In the genomic region with DNA sequence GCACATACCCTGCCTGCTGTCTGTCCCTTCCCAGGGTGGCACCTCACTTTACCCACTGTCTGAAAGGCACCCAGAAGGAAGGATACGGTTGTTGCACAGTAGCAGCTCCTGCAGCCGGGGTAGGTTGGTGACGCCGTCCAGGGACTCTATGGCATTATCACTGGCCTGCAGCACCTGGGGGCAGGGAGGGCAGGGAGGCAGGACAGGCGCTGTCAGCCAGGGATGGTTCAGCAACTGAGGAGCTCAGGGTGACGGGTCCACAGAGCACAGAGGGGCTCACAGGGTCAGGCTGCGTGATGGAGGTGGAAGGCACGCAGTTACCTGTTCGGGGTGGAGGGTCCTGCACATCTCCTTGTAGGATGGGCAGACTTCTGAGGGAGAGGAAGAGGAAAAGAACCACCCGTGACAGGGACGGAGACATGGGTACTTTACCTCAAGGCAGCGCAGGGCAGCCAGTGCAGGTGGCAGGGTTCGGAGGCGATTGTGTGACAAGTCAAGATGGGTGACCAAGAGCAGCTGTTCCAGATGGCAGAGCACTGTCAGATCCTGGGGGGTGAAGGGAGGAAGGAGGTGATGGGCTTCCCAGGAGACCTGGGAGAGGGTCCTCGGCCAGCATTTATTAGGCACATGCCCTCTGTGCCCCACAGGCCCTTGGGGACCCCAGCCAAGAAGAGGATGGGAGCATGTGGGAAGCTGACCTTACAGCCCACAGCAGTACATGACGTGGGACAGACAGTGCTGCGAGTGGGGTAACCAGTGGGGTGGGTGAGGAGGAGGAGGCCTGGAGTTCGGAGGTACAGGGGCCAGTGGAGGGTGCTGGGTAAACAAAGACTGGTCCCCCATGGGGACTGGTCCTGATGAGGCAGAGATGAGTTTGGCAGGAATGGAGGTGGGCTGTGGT, we compare ENCODE assay signal across 19 cellular contexts. TPM values are rescaled to one million over a fixed set of nuclear protein-coding genes. Genes with fewer than 3 reads are reported as not detected.
DNase-seq lines count a peak whose midpoint lies in the region; ATAC-seq and TF ChIP-seq lines count a peak whose summit lies in the region.
"Had no signal": no experiment of that assay in that cellular context is flagged by ENCODE, and none has a peak within 500 bp of the region (broad histone marks: within the 10 kb centered on the region; RNA-seq: fewer than 3 reads in every experiment).

No MANE protein-coding gene starts in this region.

- no peak for TF ChIP-seq POLR2A in IMR-90 (IDR thresholded peaks at IDR 0.05; ENCODE audit: low read depth, low read length)

- BruUV-seq in IMR-90 (replicated peaks; lab: Mats Ljungman, UMichigan): no TSS peak

- H3K27ac Mint-ChIP-seq in activated naive CD4-positive, alpha-beta T cell treated with anti-CD3 and anti-CD28 coated beads, Interleukin-2, amount 10 ng/mL, durations not matched to agents 7 days and 5 days: peak overlapping the region; percentile 46
- H3K27ac Mint-ChIP-seq in activated naive CD8-positive, alpha-beta T cell treated with anti-CD3 and anti-CD28 coated beads for 36 hours: no peak overlapping the region
- H3K27ac Mint-ChIP-seq: HFFc6 had no signal

- H3K4me1 ChIP-seq in IMR-90 (ENCODE audit: control insufficient read depth, insufficient read depth, low read length) (0 out of 2 replicates have a peak, but pooled peaks cover 3% of the 10 kb centered on the region), neuronal stem cell (ENCODE audit: control insufficient read depth in 2 of 2, insufficient read depth in 1 of 2, low read depth in 1 of 2, low read length in 2 of 2) (peaks cover 0 to 3% of the 10 kb centered on the region in 2 donors)

- no peaks in the 10 kb centered on the region for H3K9me3 ChIP-seq in IMR-90 (ENCODE audit: control insufficient read depth, insufficient read depth, low read length)
- peaks cover 0 to under 1% of the 10 kb centered on the region in 2 donors for H3K9me3 ChIP-seq in neuronal stem cell (replicated peaks in 1 of 2; ENCODE audit: control insufficient read depth in 2 of 2, insufficient read depth in 1 of 2, low read depth in 1 of 2, low read length in 2 of 2)

- H3K56ac ChIP-seq in IMR-90 (ENCODE audit: extremely low read depth, insufficient read depth, low read length): no peak overlapping the region

- H3K4me3 ChIP-seq in IMR-90 (ENCODE audit: insufficient read depth, low read depth, low read length) (no peak overlapping the region), neuronal stem cell (ENCODE audit: low read length in 2 of 2) (no peak overlapping the region)

- H3K27ac ChIP-seq in IMR-90 (ENCODE audit: insufficient read depth, low read length): no peak overlapping the region
- H3K27ac ChIP-seq in epithelial cell of prostate: peak overlapping the region; percentile 92
- no peak overlapping the region for H3K27ac ChIP-seq in neuronal stem cell (replicated peaks; ENCODE audit: low read length)
- H3K27ac ChIP-seq: C4-2B had no signal

- H3K9me1 ChIP-seq in IMR-90 (ENCODE audit: insufficient read depth, low read length): 0 out of 2 replicates have a peak, but pooled peaks cover 1% of the 10 kb centered on the region

- H4K91ac ChIP-seq in IMR-90 (ENCODE audit: insufficient read depth, low read depth, low read length): no peak overlapping the region
- no peak overlapping the region for H4K91ac ChIP-seq in neuronal stem cell (ENCODE audit: low read depth, low read length, poor library complexity)

- in situ Hi-C loops in IMR-90 (cut with MboI; ENCODE audit: low sequenced_read_pairs): no loop called here

- no peak overlapping the region for H3K9ac ChIP-seq in IMR-90 (ENCODE audit: low read depth, low read length)
- peak overlapping the region; percentile 67 for H3K9ac ChIP-seq in neuronal stem cell (ENCODE audit: low read depth, low read length, poor library complexity)

- no peak for TF ChIP-seq RAD21 in IMR-90 (IDR thresholded peaks at IDR 0.05; ENCODE audit: low read length)

- no peak overlapping the region for H2BK20ac ChIP-seq in IMR-90 (ENCODE audit: low read depth, low read length)

- whole genome bisulfite sequencing in IMR-90 (ENCODE audit: extremely low coverage in 2 of 2, insufficient read length in 1 of 2), 2 experiments: 85% methylated on average over 7 of the region's 18 CpGs; no CpG with 5 or more reads in 1 of the 2 experiments
- WGBS in neuronal stem cell (ENCODE audit: extremely low coverage in 2 of 2, insufficient read length in 2 of 2, insufficient replicate concordance in 1 of 2), 2 donors: no CpG with 5 or more reads among the region's 18 CpGs

- no peaks in the 10 kb centered on the region for H4K20me1 ChIP-seq in IMR-90 (ENCODE audit: insufficient read depth, low read length)

- H3K36me3 Mint-ChIP-seq in activated naive CD4-positive, alpha-beta T cell treated with anti-CD3 and anti-CD28 coated beads, Interleukin-2, amount 10 ng/mL, durations not matched to agents 7 days and 5 days: peaks cover 20% of the 10 kb centered on the region
- H3K36me3 Mint-ChIP-seq in activated naive CD8-positive, alpha-beta T cell treated with anti-CD3 and anti-CD28 coated beads for 36 hours: no peaks in the 10 kb centered on the region

- H2BK5ac ChIP-seq in IMR-90 (ENCODE audit: low read depth, low read length, poor library complexity, severe bottlenecking): no peak overlapping the region
- H2BK5ac ChIP-seq in neuronal stem cell (ENCODE audit: low read length): no peak overlapping the region

- no peak overlapping the region for H2BK12ac ChIP-seq in neuronal stem cell (ENCODE audit: low read length)

- H4K8ac ChIP-seq in IMR-90 (ENCODE audit: low read depth in 2 of 2, low read length in 2 of 2): no peak overlapping the region
- peak overlapping the region; percentile 19 for H4K8ac ChIP-seq in neuronal stem cell (ENCODE audit: low read depth, low read length)

- no peak overlapping the region for H2AFZ ChIP-seq in IMR-90 (replicated peaks; ENCODE audit: low read length, poor library complexity)
- no peak overlapping the region for H2AFZ ChIP-seq in neuronal stem cell (ENCODE audit: low read length)

- ATAC-seq in IMR-90 (ENCODE audit: low read depth) (no peak), GM21381 (IDR thresholded peaks at IDR 0.05; ENCODE audit: unreplicated experiment) (no peak), GM18907 (IDR thresholded peaks at IDR 0.05; ENCODE audit: unreplicated experiment) (no peak)
- ATAC-seq: PC-3 had no signal

- H2BK120ac ChIP-seq in IMR-90 (ENCODE audit: low read depth, low read length): no peak overlapping the region
- no peak overlapping the region for H2BK120ac ChIP-seq in neuronal stem cell (ENCODE audit: low read depth, low read length)

- H2AK9ac ChIP-seq in IMR-90 (replicated peaks; ENCODE audit: low read depth, low read length, poor library complexity): peak overlapping the region; percentile 47

- no peaks in the 10 kb centered on the region for H3K27me3 Mint-ChIP-seq in activated naive CD4-positive, alpha-beta T cell treated with anti-CD3 and anti-CD28 coated beads, Interleukin-2, amount 10 ng/mL, durations not matched to agents 7 days and 5 days
- no peaks in the 10 kb centered on the region for H3K27me3 Mint-ChIP-seq in activated naive CD8-positive, alpha-beta T cell treated with anti-CD3 and anti-CD28 coated beads for 36 hours

- no peak overlapping the region for H3K4ac ChIP-seq in IMR-90 (ENCODE audit: low read depth, low read length)
- no peak overlapping the region for H3K4ac ChIP-seq in neuronal stem cell (ENCODE audit: low read length)

- H3K27me3 ChIP-seq in IMR-90 (ENCODE audit: control insufficient read depth, insufficient read depth, low read length): no peaks in the 10 kb centered on the region
- no peaks in the 10 kb centered on the region for H3K27me3 ChIP-seq in neuronal stem cell (ENCODE audit: control insufficient read depth in 3 of 3, insufficient read depth in 3 of 3, low read depth in 1 of 3, low read length in 3 of 3)

- POLR2A ChIA-PET in IMR-90 (lab: Charles Lee; ENCODE audit: unreplicated experiment): no interaction called here

- no peak overlapping the region for H2AK5ac ChIP-seq in IMR-90 (ENCODE audit: low read depth, low read length)
- no peak overlapping the region for H2AK5ac ChIP-seq in neuronal stem cell (ENCODE audit: low read depth, low read length)

- intact Hi-C loops in IMR-90 (cut with micrococcal nuclease): no loop called here

- no peak overlapping the region for H3K4me2 ChIP-seq in IMR-90 (ENCODE audit: low read depth, low read length)
- H3K4me2 ChIP-seq in neuronal stem cell (ENCODE audit: insufficient read depth, low read length, poor library complexity, severe bottlenecking): no peak overlapping the region

- H2BK15ac ChIP-seq in IMR-90 (ENCODE audit: low read depth, low read length): no peak overlapping the region
- H2BK15ac ChIP-seq in neuronal stem cell (ENCODE audit: low read length): no peak overlapping the region

- no peak overlapping the region for H3K4me3 Mint-ChIP-seq in activated naive CD4-positive, alpha-beta T cell treated with anti-CD3 and anti-CD28 coated beads, Interleukin-2, amount 10 ng/mL, durations not matched to agents 7 days and 5 days
- H3K4me3 Mint-ChIP-seq in activated naive CD8-positive, alpha-beta T cell treated with anti-CD3 and anti-CD28 coated beads for 36 hours: no peak overlapping the region
- H3K4me3 Mint-ChIP-seq: HFFc6 had no signal

- H3K18ac ChIP-seq in IMR-90 (ENCODE audit: low read depth, low read length) (no peak overlapping the region), neuronal stem cell (ENCODE audit: low read length) (no peak overlapping the region)

- CTCF ChIA-PET in activated naive CD4-positive, alpha-beta T cell treated with anti-CD3 and anti-CD28 coated beads, Interleukin-2, amount 10 ng/mL, durations not matched to agents 7 days and 5 days (lab: Charles Lee): no interaction called here
- CTCF ChIA-PET in IMR-90 (lab: Yijun Ruan, JAX): no interaction called here

- H3K9me3 Mint-ChIP-seq in activated naive CD4-positive, alpha-beta T cell treated with anti-CD3 and anti-CD28 coated beads, Interleukin-2, amount 10 ng/mL, durations not matched to agents 7 days and 5 days: no peaks in the 10 kb centered on the region
- no peaks in the 10 kb centered on the region for H3K9me3 Mint-ChIP-seq in activated naive CD8-positive, alpha-beta T cell treated with anti-CD3 and anti-CD28 coated beads for 36 hours
- H3K9me3 Mint-ChIP-seq: HFFc6 had no signal

- H3K79me1 ChIP-seq in IMR-90 (ENCODE audit: low read depth in 1 of 2, low read length in 2 of 2): peaks cover under 1 to 11% of the 10 kb centered on the region in 2 experiments
- no peaks in the 10 kb centered on the region for H3K79me1 ChIP-seq in neuronal stem cell (ENCODE audit: low read depth, low read length)

- H3K14ac ChIP-seq in IMR-90 (replicated peaks; ENCODE audit: low read depth, low read length) (no peak overlapping the region), neuronal stem cell (ENCODE audit: low read length) (no peak overlapping the region)

- H3K36me3 ChIP-seq in IMR-90 (ENCODE audit: control insufficient read depth, insufficient read depth, low read length) (peaks cover 29% of the 10 kb centered on the region), neuronal stem cell (replicated peaks in 1 of 2; ENCODE audit: control insufficient read depth in 2 of 2, insufficient read depth in 2 of 2, low read length in 2 of 2) (peaks cover 7 to 13% of the 10 kb centered on the region in 2 donors)

- no peak overlapping the region for H4K5ac ChIP-seq in IMR-90 (ENCODE audit: low read depth, low read length)

- H3K4me1 Mint-ChIP-seq in activated naive CD4-positive, alpha-beta T cell treated with anti-CD3 and anti-CD28 coated beads, Interleukin-2, amount 10 ng/mL, durations not matched to agents 7 days and 5 days: peaks cover 20% of the 10 kb centered on the region
- peaks cover 7% of the 10 kb centered on the region for H3K4me1 Mint-ChIP-seq in activated naive CD8-positive, alpha-beta T cell treated with anti-CD3 and anti-CD28 coated beads for 36 hours

- no peak overlapping the region for H3K23ac ChIP-seq in IMR-90 (ENCODE audit: low read depth, low read length)
- peak overlapping the region; percentile 10 for H3K23ac ChIP-seq in neuronal stem cell (ENCODE audit: low read depth, low read length, poor library complexity)

- dilution Hi-C loops in IMR-90 (cut with HindIII; ENCODE audit: low sequenced_read_pairs, unreplicated experiment): no loop called here

- no peak for DNase-seq in activated naive CD4-positive, alpha-beta T cell treated with anti-CD3 and anti-CD28 coated beads, Interleukin-2, amount 10 ng/mL, durations not matched to agents 7 days and 5 days
- no peak for DNase-seq in activated naive CD4-positive, alpha-beta T cell treated with anti-CD3 and anti-CD28 coated beads, Interleukin-2, amount 50 U/mL, for 16 hours
- DNase-seq in IMR-90 (no peak), epithelial cell of prostate (ENCODE audit: low read depth, low spot score) (no peak), neuronal stem cell (ENCODE audit: low spot score) (no peak)
- DNase-seq in activated naive CD8-positive, alpha-beta T cell treated with anti-CD3 and anti-CD28 coated beads for 36 hours: no peak
- DNase-seq: DMS79, GOT3, HFFc6, Kasumi-1, NCI-H1930, NCI-H2171, NCI-H446 treated with DMSO at 0.1 percent for 48 hours, NCI-H748 treated with DMSO at 0.1 percent for 48 hours, PC-3, Right ventricle myocardium superior had no signal

- TF ChIP-seq CTCF in IMR-90 (conservative IDR thresholded peaks at IDR 0.05; ENCODE audit: low read depth, low read length): no peak

RNA-seq across cellular contexts. Expression of gene TGM1, which starts 3.6 kb away (rescaled TPM):
- total RNA-seq in IMR-90 (2012; rRNA removed): 0.56 and 0.72 TPM in 2 replicates
- 2.7 and 3.3 TPM in 2 replicates for polyA plus RNA-seq in IMR-90 (2012; rRNA removed)
- 0.45 and 1.3 TPM in 2 replicates for polyA plus RNA-seq in IMR-90 (2012; cell fraction: cytosol; rRNA removed)
- 7.9 and 21.3 TPM in 2 replicates for polyA plus RNA-seq in IMR-90 (2012; cell fraction: nucleus; rRNA removed; ENCODE audit: low replicate concordance)
- polyA plus RNA-seq in neuronal stem cell (2013, experiment 1 of 2): 2.2 TPM
- 2.3 TPM for polyA plus RNA-seq in neuronal stem cell (2013, experiment 2 of 2)
- total RNA-seq in activated naive CD8-positive, alpha-beta T cell treated with anti-CD3 and anti-CD28 coated beads for 36 hours: 1 to 10 TPM; 2.6 to 3.3 TPM

RNA-seq across cellular contexts. Expression of gene RABGGTA, which starts 4.8 kb away (rescaled TPM):
- total RNA-seq in IMR-90 (2012; rRNA removed): 25.6 and 27.2 TPM in 2 replicates
- polyA plus RNA-seq in IMR-90 (2012; rRNA removed): 55.6 and 64.0 TPM in 2 replicates
- 37.7 and 48.7 TPM in 2 replicates for polyA plus RNA-seq in IMR-90 (2012; cell fraction: cytosol; rRNA removed)
- 158 and 347 TPM in 2 replicates for polyA plus RNA-seq in IMR-90 (2012; cell fraction: nucleus; rRNA removed; ENCODE audit: low replicate concordance)
- 21.6 TPM for polyA plus RNA-seq in neuronal stem cell (2013, experiment 1 of 2)
- 20.2 TPM for polyA plus RNA-seq in neuronal stem cell (2013, experiment 2 of 2)
- total RNA-seq in activated naive CD8-positive, alpha-beta T cell treated with anti-CD3 and anti-CD28 coated beads for 36 hours: 10 to 100 TPM; 34.5 to 36.1 TPM

RNA-seq across cellular contexts. Expression of gene TINF2, which starts 24.2 kb away (rescaled TPM):
- 21.1 and 26.9 TPM in 2 replicates for total RNA-seq in IMR-90 (2012; rRNA removed)
- polyA plus RNA-seq in IMR-90 (2012; rRNA removed): 30.0 and 33.0 TPM in 2 replicates
- 18.0 and 22.6 TPM in 2 replicates for polyA plus RNA-seq in IMR-90 (2012; cell fraction: cytosol; rRNA removed)
- polyA plus RNA-seq in IMR-90 (2012; cell fraction: nucleus; rRNA removed; ENCODE audit: low replicate concordance): 25.3 and 36.7 TPM in 2 replicates
- 62.9 TPM for polyA plus RNA-seq in neuronal stem cell (2013, experiment 1 of 2)
- 61.9 TPM for polyA plus RNA-seq in neuronal stem cell (2013, experiment 2 of 2)
- 10 to 100 TPM; 68.2 to 71.1 TPM for total RNA-seq in activated naive CD8-positive, alpha-beta T cell treated with anti-CD3 and anti-CD28 coated beads for 36 hours

RNA-seq across cellular contexts. Expression of gene DHRS1, which starts 33.0 kb away (rescaled TPM):
- total RNA-seq in IMR-90 (2012; rRNA removed): 13.1 and 15.8 TPM in 2 replicates
- 34.7 and 38.6 TPM in 2 replicates for polyA plus RNA-seq in IMR-90 (2012; rRNA removed)
- 41.5 and 62.4 TPM in 2 replicates for polyA plus RNA-seq in IMR-90 (2012; cell fraction: cytosol; rRNA removed)
- polyA plus RNA-seq in IMR-90 (2012; cell fraction: nucleus; rRNA removed; ENCODE audit: low replicate concordance): 109 and 123 TPM in 2 replicates
- polyA plus RNA-seq in neuronal stem cell (2013, experiment 1 of 2): 9.9 TPM
- polyA plus RNA-seq in neuronal stem cell (2013, experiment 2 of 2): 9.8 TPM
- total RNA-seq in activated naive CD8-positive, alpha-beta T cell treated with anti-CD3 and anti-CD28 coated beads for 36 hours: 1 to 10 TPM; 7.4 to 8.6 TPM

RNA-seq across cellular contexts. Expression of gene NOP9, which starts 33.1 kb away (rescaled TPM):
- 22.5 and 25.8 TPM in 2 replicates for total RNA-seq in IMR-90 (2012; rRNA removed)
- 11.7 and 11.8 TPM in 2 replicates for polyA plus RNA-seq in IMR-90 (2012; rRNA removed)
- 6.1 and 6.8 TPM in 2 replicates for polyA plus RNA-seq in IMR-90 (2012; cell fraction: cytosol; rRNA removed)
- 15.1 and 18.3 TPM in 2 replicates for polyA plus RNA-seq in IMR-90 (2012; cell fraction: nucleus; rRNA removed; ENCODE audit: low replicate concordance)
- 10.9 TPM for polyA plus RNA-seq in neuronal stem cell (2013, experiment 1 of 2)
- polyA plus RNA-seq in neuronal stem cell (2013, experiment 2 of 2): 10.9 TPM
- 10 to 100 TPM; 40.9 to 45.0 TPM for total RNA-seq in activated naive CD8-positive, alpha-beta T cell treated with anti-CD3 and anti-CD28 coated beads for 36 hours
